ENCODE assay signal across 8 cellular contexts in genomic region chr19:36849701-36850645, GRCh38. TPM values are rescaled to one million over a fixed set of nuclear protein-coding genes. Genes with fewer than 3 reads are reported as not detected.
DNase-seq lines count a peak whose midpoint lies in the region; ATAC-seq, FAIRE-seq and TF ChIP-seq lines count a peak whose summit lies in the region.

No MANE protein-coding gene starts in this region.

- H3K27me3 ChIP-seq in gastrocnemius medialis: no peaks in the 10 kb centered on the region

- TF ChIP-seq POLR2A in gastrocnemius medialis (IDR thresholded peaks at IDR 0.05): no peak

- peak overlapping the region; percentile 96 for H3K4me3 ChIP-seq in iPS-11a (ENCODE audit: low read depth, low read length)
- H3K4me3 ChIP-seq in gastrocnemius medialis: peak overlapping the region; percentile 87 to 95 (median 92)

- peak; percentile 84 for ATAC-seq in HG02943 (IDR thresholded peaks at IDR 0.05; ENCODE audit: low read depth, unreplicated experiment)
- peak; percentile 96 to 97 for ATAC-seq in gastrocnemius medialis

- intact Hi-C loops in gastrocnemius medialis (cut with DNase I; ENCODE audit: low total_unique reads): loop anchor here (1.0 to 10.0 kb wide), 13 partner anchors 12 to 745 kb away; partner anchors contain the start of genes ZNF260, ZNF383, ZNF420 and ZNF461

- H3K9me3 ChIP-seq in gastrocnemius medialis: peaks cover 0 to 4% (median 0%) of the 10 kb centered on the region in 3 donors

- peaks cover 0 to 40% of the 10 kb centered on the region in 2 donors for H3K36me3 ChIP-seq in gastrocnemius medialis

- in situ Hi-C loops in gastrocnemius medialis (cut with MboI; ENCODE audit: low sequenced_read_pairs in 4 of 4): no loop called here

- DNase-seq in GM18507 (ENCODE audit: extremely low spot score, insufficient read length, low read depth) (peak; percentile 51), NCI-H2081 treated with DMSO at 0.1 percent for 48 hours (lab: John Stamatoyannopoulos, UW) (peak; percentile 52), UCSD-AML1 (lab: John Stamatoyannopoulos, UW; ENCODE audit: unreplicated experiment) (peak; percentile 87), brain pericyte (ENCODE audit: low read depth, low spot score) (peak; percentile 69), gastrocnemius medialis (peak; percentile 85 to 87), HT-29 (ENCODE audit: low spot score) (no peak)

- peak overlapping the region; percentile 87 to 98 (median 94) for H3K27ac ChIP-seq in gastrocnemius medialis

- no peak for TF ChIP-seq CTCF in gastrocnemius medialis (IDR thresholded peaks at IDR 0.05 in 4 of 5, conservative IDR thresholded peaks at IDR 0.05 in 1 of 5)

- H3K4me1 ChIP-seq in gastrocnemius medialis: peaks cover 11 to 14% of the 10 kb centered on the region in 2 donors

- peak; percentile 81 for FAIRE-seq in GM18507 (lab: Jason Lieb, UNC)

RNA-seq across cellular contexts. Expression of gene ZNF345, which starts 0.7 kb away (rescaled TPM):
- 1 to 10 TPM in 1 of 4 donors, under 1 TPM in 3; 0.36 to 3.9 (median 0.51) TPM for total RNA-seq in gastrocnemius medialis
- total RNA-seq in HT-29 (2014; rRNA removed; shearing (Covaris generic)): not detected in 2 replicates

RNA-seq across cellular contexts. Expression of gene ZNF790, which starts 11.8 kb away (rescaled TPM):
- total RNA-seq in gastrocnemius medialis: 1 to 10 TPM; 2.4 to 8.1 (median 5.2) TPM
- total RNA-seq in HT-29 (2014; rRNA removed; shearing (Covaris generic)): 0.37 TPM in 1 of 2 replicates, not detected in the other
